ENCODE assay signal across 7 cellular contexts in the genomic region with DNA sequence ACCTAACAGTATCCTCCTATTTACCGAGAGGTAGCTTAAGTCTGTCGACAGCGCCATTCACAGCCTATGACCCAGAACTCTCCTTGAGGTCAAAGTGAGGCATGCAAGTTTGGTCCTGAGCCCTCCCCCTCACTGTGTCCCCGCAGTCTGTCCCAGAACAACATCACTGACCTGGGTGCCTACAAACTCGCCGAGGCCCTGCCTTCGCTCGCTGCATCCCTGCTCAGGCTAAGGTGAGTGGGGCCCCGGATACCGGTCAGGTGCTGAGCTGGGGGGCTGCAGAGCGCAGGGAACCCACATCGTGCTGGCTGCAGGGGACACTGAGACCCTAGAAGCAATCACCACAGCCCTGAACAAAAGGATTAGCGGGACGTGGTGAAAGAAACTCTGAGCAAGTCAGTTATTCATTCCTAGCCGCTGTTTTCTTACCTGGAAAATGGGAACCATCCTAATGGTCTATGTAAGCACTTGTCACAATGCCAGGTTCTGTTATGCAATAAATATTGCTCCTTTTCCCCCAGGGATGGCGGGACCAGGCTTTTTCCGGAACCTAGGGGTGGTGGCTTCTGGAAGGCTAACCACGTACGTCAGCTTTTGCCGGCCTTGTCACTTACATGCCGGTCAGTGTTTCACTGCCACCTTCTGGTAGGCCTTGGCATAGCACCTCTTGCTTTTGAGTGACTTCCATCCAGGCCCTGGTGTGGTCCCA. TPM values are rescaled to one million over a fixed set of nuclear protein-coding genes. Genes with fewer than 3 reads are reported as not detected.
DNase-seq lines count a peak whose midpoint lies in the region; FAIRE-seq and TF ChIP-seq lines count a peak whose summit lies in the region.

No MANE protein-coding gene starts in this region.

- no peak for FAIRE-seq in frontal cortex (lab: Jason Lieb, UNC)

- TF ChIP-seq CTCF in GM13977 (IDR thresholded peaks at IDR 0.05; ENCODE audit: extremely low read depth, insufficient read depth, missing control alignments), result peak; percentile 95
- TF ChIP-seq CTCF in Loucy (conservative IDR thresholded peaks at IDR 0.05; ENCODE audit: low read length), result peak; percentile 75
- TF ChIP-seq CTCF in RWPE1 (conservative IDR thresholded peaks at IDR 0.05; ENCODE audit: low read depth), result peak; percentile 95

- H3K4me2 ChIP-seq in Loucy (ENCODE audit: low read depth, low read length, poor library complexity, severe bottlenecking), result peak overlapping the region; percentile 46

- no peak overlapping the region for H3K4me3 Mint-ChIP-seq in activated T-helper 2 cell treated with anti-CD3 and anti-CD28 coated beads, Interferon-gamma antibody, Interleukin-2, Interleukin-4, amounts not matched to agents 10 μg/mL and 5 μg/mL and 100 μg/mL, durations not matched to agents 14 hours and 24 hours and 36 hours (ENCODE audit: low read depth)

- H3K9ac ChIP-seq in Loucy (ENCODE audit: low read depth, low read length, poor library complexity, severe bottlenecking), result no peak overlapping the region

- H3K4me1 Mint-ChIP-seq in activated T-helper 2 cell treated with anti-CD3 and anti-CD28 coated beads, Interferon-gamma antibody, Interleukin-2, Interleukin-4, amounts not matched to agents 10 μg/mL and 5 μg/mL and 100 μg/mL, durations not matched to agents 14 hours and 24 hours and 36 hours (ENCODE audit: low read depth), result peaks cover 24% of the 10 kb centered on the region

- no peaks in the 10 kb centered on the region for H3K36me3 ChIP-seq in Loucy (ENCODE audit: insufficient read depth, low read length)

- no peaks in the 10 kb centered on the region for H3K4me1 ChIP-seq in Loucy (ENCODE audit: insufficient read depth, low read length, poor library complexity, severe bottlenecking)

- in situ Hi-C loops in GM13977 (cut with MboI; ENCODE audit: low pct_unique_long_range_greater_than_20kb, low sequenced_read_pairs, unreplicated experiment), result loop anchor here (10.0 kb wide), 1 partner anchor 394 kb away; no protein-coding TSS in a partner anchor

- no peaks in the 10 kb centered on the region for H3K27me3 Mint-ChIP-seq in activated T-helper 2 cell treated with anti-CD3 and anti-CD28 coated beads, Interferon-gamma antibody, Interleukin-2, Interleukin-4, amounts not matched to agents 10 μg/mL and 5 μg/mL and 100 μg/mL, durations not matched to agents 14 hours and 24 hours and 36 hours (ENCODE audit: low read depth)

- peaks cover 17% of the 10 kb centered on the region for H3K36me3 Mint-ChIP-seq in activated T-helper 2 cell treated with anti-CD3 and anti-CD28 coated beads, Interferon-gamma antibody, Interleukin-2, Interleukin-4, amounts not matched to agents 10 μg/mL and 5 μg/mL and 100 μg/mL, durations not matched to agents 14 hours and 24 hours and 36 hours (ENCODE audit: low read depth)

- intact Hi-C loops in activated T-helper 2 cell treated with anti-CD3 and anti-CD28 coated beads, Interferon-gamma antibody, Interleukin-2, Interleukin-4, amounts not matched to agents 10 μg/mL and 5 μg/mL and 100 μg/mL, durations not matched to agents 14 hours and 24 hours and 36 hours (cut with micrococcal nuclease), result loop anchor here (1.0 to 10.0 kb wide), 7 partner anchors 48 to 654 kb away; partner anchors contain the start of gene TVP23A

- H3K9me3 ChIP-seq in Loucy (ENCODE audit: insufficient read depth, low read depth, low read length), result no peaks in the 10 kb centered on the region

- CTCF ChIA-PET in RWPE1 (lab: Yijun Ruan, JAX), result interaction anchor here (0.5 to 2.3 kb wide), 34 partner anchors 9 to 1349 kb away, joined by 3 to 17 read pairs (median 4); partner anchors contain the start of gene NUBP1

- H3K9me3 Mint-ChIP-seq in activated T-helper 2 cell treated with anti-CD3 and anti-CD28 coated beads, Interferon-gamma antibody, Interleukin-2, Interleukin-4, amounts not matched to agents 10 μg/mL and 5 μg/mL and 100 μg/mL, durations not matched to agents 14 hours and 24 hours and 36 hours, result no peaks in the 10 kb centered on the region

- no peak overlapping the region for H3K27ac Mint-ChIP-seq in activated T-helper 2 cell treated with anti-CD3 and anti-CD28 coated beads, Interferon-gamma antibody, Interleukin-2, Interleukin-4, amounts not matched to agents 10 μg/mL and 5 μg/mL and 100 μg/mL, durations not matched to agents 14 hours and 24 hours and 36 hours

- no peaks in the 10 kb centered on the region for H3K9me2 ChIP-seq in Loucy (replicated peaks; ENCODE audit: low read depth, low read length)

- no peaks in the 10 kb centered on the region for H3K27me3 ChIP-seq in Loucy (ENCODE audit: insufficient read depth, low read length, poor library complexity, severe bottlenecking)

- no peaks in the 10 kb centered on the region for H3F3A ChIP-seq in Loucy (ENCODE audit: low read depth)

- no peaks in the 10 kb centered on the region for H3K79me2 ChIP-seq in Loucy (ENCODE audit: insufficient read depth, low read length)

- H3K27ac ChIP-seq in RWPE1 (no peak overlapping the region), substantia nigra (ENCODE audit: low read depth, low read length, poor library complexity, severe bottlenecking) (peak overlapping the region; percentile 31)

- DNase-seq in GM13977 (ENCODE audit: low spot score) (peak; percentile 80), RWPE1 (ENCODE audit: low spot score) (peak; percentile 76), frontal cortex (ENCODE audit: low spot score in 2 of 2) (peak; percentile 64 to 86), nucleus accumbens (lab: John Stamatoyannopoulos, UW) (peak in 54 of 56 donors; percentile 26 to 91 (median 66)), substantia nigra (lab: John Stamatoyannopoulos, UW) (peak in 46 of 49 donors; percentile 33 to 96 (median 75))
- DNase-seq in activated T-helper 2 cell treated with anti-CD3 and anti-CD28 coated beads, Interferon-gamma antibody, Interleukin-2, Interleukin-4, amounts not matched to agents 10 μg/mL and 5 μg/mL and 100 μg/mL, durations not matched to agents 14 hours and 24 hours and 36 hours (ENCODE audit: low spot score), result peak; percentile 74

- POLR2A ChIA-PET in RWPE1 (lab: Yijun Ruan, JAX; ENCODE audit: low non-redundant PET), result no interaction called here

- H3K4me3 ChIP-seq in Loucy (ENCODE audit: low read length, poor library complexity, severe bottlenecking), result no peak overlapping the region

- H4K20me1 ChIP-seq in Loucy (ENCODE audit: insufficient read depth, low read length, poor library complexity, severe bottlenecking), result no peaks in the 10 kb centered on the region

- peak overlapping the region; percentile 76; the same call in 1 of the 2 replicates for H2AFZ ChIP-seq in Loucy (ENCODE audit: low read length)

RNA-seq across cellular contexts. Expression of gene DEXI, which starts 23.8 kb away (rescaled TPM):
- total RNA-seq in activated T-helper 2 cell treated with anti-CD3 and anti-CD28 coated beads, Interferon-gamma antibody, Interleukin-2, Interleukin-4, amounts not matched to agents 10 μg/mL and 5 μg/mL and 100 μg/mL, durations not matched to agents 14 hours and 24 hours and 36 hours, result 38.5 and 38.7 TPM in 2 replicates
- total RNA-seq in frontal cortex, result 8.2 TPM

RNA-seq across cellular contexts. Expression of gene CLEC16A, which starts 25.9 kb away (rescaled TPM):
- total RNA-seq in activated T-helper 2 cell treated with anti-CD3 and anti-CD28 coated beads, Interferon-gamma antibody, Interleukin-2, Interleukin-4, amounts not matched to agents 10 μg/mL and 5 μg/mL and 100 μg/mL, durations not matched to agents 14 hours and 24 hours and 36 hours, result 44.8 and 48.7 TPM in 2 replicates
- total RNA-seq in frontal cortex, result 31.4 TPM

RNA-seq across cellular contexts. Expression of gene CIITA, which starts 41.4 kb away (rescaled TPM):
- 8.6 and 9.3 TPM in 2 replicates for total RNA-seq in activated T-helper 2 cell treated with anti-CD3 and anti-CD28 coated beads, Interferon-gamma antibody, Interleukin-2, Interleukin-4, amounts not matched to agents 10 μg/mL and 5 μg/mL and 100 μg/mL, durations not matched to agents 14 hours and 24 hours and 36 hours
- under 0.01 TPM for total RNA-seq in frontal cortex
